ENCODE assay signal across 7 cellular contexts in the genomic region with DNA sequence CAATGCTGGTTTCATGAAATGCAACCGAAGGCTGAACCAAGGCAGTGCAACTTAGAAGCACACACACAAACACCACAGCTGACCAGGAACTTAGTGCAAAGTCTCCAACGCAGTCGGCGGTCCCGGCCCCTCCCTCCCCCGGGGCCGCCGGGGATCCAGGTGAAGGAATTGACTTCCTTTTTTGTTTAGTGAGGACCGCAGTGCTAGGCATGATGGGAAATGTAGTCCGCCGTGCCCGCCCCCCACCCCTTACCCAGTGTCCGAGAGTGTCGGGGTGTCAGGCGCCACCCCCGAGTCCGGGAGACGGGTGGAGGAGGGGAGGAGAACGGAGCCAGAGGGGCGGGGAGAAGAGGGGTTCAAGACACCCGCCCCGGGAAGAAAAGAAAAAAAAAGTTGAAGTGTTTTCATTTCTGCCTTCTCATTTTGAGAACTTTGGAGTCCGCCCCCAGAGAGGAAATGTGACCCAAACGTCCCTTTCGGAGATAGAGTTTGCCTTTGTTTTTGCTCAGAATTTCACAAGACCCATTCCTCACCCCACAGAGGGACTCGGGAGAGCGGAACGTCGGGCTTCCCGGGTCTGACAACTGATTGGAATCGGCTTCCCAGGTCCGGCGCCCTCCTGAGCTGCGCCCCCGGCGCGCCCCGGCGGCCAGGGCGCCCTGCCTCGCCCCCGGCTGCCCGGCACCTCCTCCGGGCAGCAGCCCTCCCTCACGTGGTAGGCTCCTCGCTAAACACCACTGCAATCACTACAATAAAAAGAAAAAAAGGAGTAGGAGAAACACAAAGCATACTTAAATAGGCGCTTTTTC. TPM values are rescaled to one million over a fixed set of nuclear protein-coding genes. Genes with fewer than 3 reads are reported as not detected.
DNase-seq lines count a peak whose midpoint lies in the region; ATAC-seq and TF ChIP-seq lines count a peak whose summit lies in the region.

No MANE protein-coding gene starts in this region.

- WGBS in psoas muscle, 3 donors: 0 to 1% (median 0%) methylated on average over 47 of the region's 47 CpGs

- H3K9me3 ChIP-seq in MG63 (no peaks in the 10 kb centered on the region), psoas muscle (no peaks in the 10 kb centered on the region)

- no peaks in the 10 kb centered on the region for H3K36me3 Mint-ChIP-seq in T-helper 1 cell treated with Interleukin-12 subunit alpha and Interleukin-12 subunit beta and Interleukin-4 antibody, amounts not matched to agents 30 μg/mL and 1 μg/mL, for 36 hours (ENCODE audit: low read depth)

- H3K36me3 ChIP-seq in MG63: no peaks in the 10 kb centered on the region
- peaks cover 9% of the 10 kb centered on the region for H3K36me3 ChIP-seq in brain microvascular endothelial cell (replicated peaks)
- no peaks in the 10 kb centered on the region for H3K36me3 ChIP-seq in psoas muscle (ENCODE audit: insufficient read depth in 1 of 2, low read depth in 1 of 2)

- in situ Hi-C loops in brain microvascular endothelial cell (cut with HindIII; ENCODE audit: low pct_ligation_motif_present, low sequenced_read_pairs): no loop called here

- H3K27me3 ChIP-seq in MG63 (no peaks in the 10 kb centered on the region), brain microvascular endothelial cell (replicated peaks) (no peaks in the 10 kb centered on the region), psoas muscle (ENCODE audit: insufficient read depth in 3 of 3, low read length in 2 of 3) (no peaks in the 10 kb centered on the region)

- peaks cover 17% of the 10 kb centered on the region for H3K27me3 Mint-ChIP-seq in T-helper 1 cell treated with Interleukin-12 subunit alpha and Interleukin-12 subunit beta and Interleukin-4 antibody, amounts not matched to agents 30 μg/mL and 1 μg/mL, for 36 hours (ENCODE audit: low read depth)

- H3K4me1 ChIP-seq in psoas muscle: peaks cover 17% of the 10 kb centered on the region

- H3K4me3 Mint-ChIP-seq in T-helper 1 cell treated with Interleukin-12 subunit alpha and Interleukin-12 subunit beta and Interleukin-4 antibody, amounts not matched to agents 30 μg/mL and 1 μg/mL, for 36 hours: peak overlapping the region; percentile 84

- peak overlapping the region; percentile 63; the same call in 1 of the 2 replicates for H3K4me3 ChIP-seq in GM08714 (ENCODE audit: low read length)
- H3K4me3 ChIP-seq in MG63: peak overlapping the region; percentile 69
- H3K4me3 ChIP-seq in brain microvascular endothelial cell (ENCODE audit: low read depth, low read length): peak overlapping the region; percentile 94
- peak overlapping the region; percentile 86 for H3K4me3 ChIP-seq in psoas muscle

- ATAC-seq in psoas muscle (peak; percentile 15 to 22 (median 18)), HG03565 (IDR thresholded peaks at IDR 0.05; ENCODE audit: unreplicated experiment) (no peak)

- TF ChIP-seq CTCF in brain microvascular endothelial cell (IDR thresholded peaks at IDR 0.05; ENCODE audit: low read depth, low read length, missing control alignments): no peak
- no peak for TF ChIP-seq CTCF in psoas muscle (IDR thresholded peaks at IDR 0.05)

- no peaks in the 10 kb centered on the region for H3K9me3 Mint-ChIP-seq in T-helper 1 cell treated with Interleukin-12 subunit alpha and Interleukin-12 subunit beta and Interleukin-4 antibody, amounts not matched to agents 30 μg/mL and 1 μg/mL, for 36 hours

- H3K4me1 Mint-ChIP-seq in T-helper 1 cell treated with Interleukin-12 subunit alpha and Interleukin-12 subunit beta and Interleukin-4 antibody, amounts not matched to agents 30 μg/mL and 1 μg/mL, for 36 hours (ENCODE audit: low read depth): peaks cover 13% of the 10 kb centered on the region

- H3K27ac ChIP-seq in brain microvascular endothelial cell: peak overlapping the region; percentile 97
- H3K27ac ChIP-seq in psoas muscle: peak overlapping the region; percentile 89

- H3K27ac Mint-ChIP-seq in T-helper 1 cell treated with Interleukin-12 subunit alpha and Interleukin-12 subunit beta and Interleukin-4 antibody, amounts not matched to agents 30 μg/mL and 1 μg/mL, for 36 hours: peak overlapping the region; percentile 86

- intact Hi-C loops in psoas muscle (cut with DNase I): loop anchor here in 1 of 2 donors (1.0 to 2.0 kb wide), 3 partner anchors 37 to 433 kb away; no protein-coding TSS in a partner anchor

- DNase-seq in MG63: peak; percentile 80
- peak; percentile 74 for DNase-seq in brain microvascular endothelial cell
- peak in 47 of 51 donors; percentile 13 to 86 (median 57) for DNase-seq in hypothalamus (lab: John Stamatoyannopoulos, UW)
- peak; percentile 83 to 90 for DNase-seq in psoas muscle

RNA-seq across cellular contexts. Expression of a gene that starts 2.0 kb away (rescaled TPM):
- 15.7 and 21.7 TPM in 2 replicates for total RNA-seq in MG63 (2014; rRNA removed; shearing (Covaris generic); ENCODE audit: low replicate concordance)
- 1 to 10 TPM; 1.7 to 4.5 (median 3.4) TPM for total RNA-seq in psoas muscle
- 1 to 10 TPM; 1.4 to 8.3 (median 3.0) TPM for polyA plus RNA-seq in psoas muscle
